In the genomic region with DNA sequence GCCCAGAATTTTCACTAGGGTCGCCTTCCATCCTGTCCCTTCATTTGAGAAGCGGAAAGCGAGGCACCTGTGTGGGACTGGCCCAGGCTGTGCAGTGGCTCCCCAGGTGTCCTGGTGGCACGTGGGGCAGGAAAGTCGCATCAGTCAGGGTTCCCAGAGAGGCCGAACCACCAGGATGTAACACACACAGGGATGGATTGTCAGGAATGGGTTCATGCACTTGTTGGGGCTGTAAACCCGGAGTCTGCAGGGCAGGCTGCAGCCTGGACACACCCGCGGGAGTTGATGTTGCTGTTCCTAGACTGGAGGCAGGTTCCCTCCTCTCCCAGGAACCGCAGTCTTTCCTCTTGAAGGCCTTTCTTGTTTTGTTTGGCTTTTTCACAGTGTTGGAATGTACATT, we compare ENCODE assay signal across 21 cellular contexts. TPM values are rescaled to one million over a fixed set of nuclear protein-coding genes. Genes with fewer than 3 reads are reported as not detected.
DNase-seq lines count a peak whose midpoint lies in the region; ATAC-seq and TF ChIP-seq lines count a peak whose summit lies in the region.
"Had no signal": no experiment of that assay in that cellular context is flagged by ENCODE, and none has a peak within 500 bp of the region (broad histone marks: within the 10 kb centered on the region; RNA-seq: fewer than 3 reads in every experiment).

No MANE protein-coding gene starts in this region.

- H3K36me3 Mint-ChIP-seq in osteocyte (ENCODE audit: unreplicated experiment) = no peaks in the 10 kb centered on the region
- no peaks in the 10 kb centered on the region for H3K36me3 Mint-ChIP-seq in activated naive CD8-positive, alpha-beta T cell treated with anti-CD3 and anti-CD28 coated beads for 36 hours
- H3K36me3 Mint-ChIP-seq: brain had no signal

- DNase-seq in GM03348 (ENCODE audit: low spot score) (peak; percentile 86), T1000 (lab: John Stamatoyannopoulos, UW) (peak; percentile 38), epithelial cell of esophagus (ENCODE audit: low read depth) (peak; percentile 27), osteocyte (ENCODE audit: extremely low spot score, unreplicated experiment) (no peak), T-helper 2 cell (no peak), DMS114 treated with DMSO at 0.1 percent for 48 hours (lab: John Stamatoyannopoulos, UW; ENCODE audit: unreplicated experiment) (no peak)
- DNase-seq in activated naive CD8-positive, alpha-beta T cell treated with anti-CD3 and anti-CD28 coated beads for 36 hours = no peak
- DNase-seq: activated naive CD4-positive, alpha-beta T cell treated with Interleukin-2 at 50 U/mL for 16 hours; dorsolateral prefrontal cortex; GDM1; islet precursor cell; mesendoderm; MM.1S; NCI-H1694 treated with DMSO at 0.1 percent for 48 hours; NCI-H446 treated with DMSO at 0.1 percent for 48 hours; nephron progenitor cell; NK-92 treated with Interleukin-12 subunit alpha and Interleukin-12 subunit beta, amount 100 ng/mL, for 24 hours; psoas muscle had no signal

- no peaks in the 10 kb centered on the region for H3K9me3 Mint-ChIP-seq in osteocyte (ENCODE audit: unreplicated experiment)
- H3K9me3 Mint-ChIP-seq in activated naive CD8-positive, alpha-beta T cell treated with anti-CD3 and anti-CD28 coated beads for 36 hours = no peaks in the 10 kb centered on the region
- H3K9me3 Mint-ChIP-seq: brain, nephron progenitor cell had no signal

- TF ChIP-seq CTCF in epithelial cell of esophagus (IDR thresholded peaks at IDR 0.05; ENCODE audit: insufficient read depth, low read depth, low read length, missing control alignments) = no peak
- no peak for TF ChIP-seq CTCF in osteocyte (IDR thresholded peaks at IDR 0.05)

- no peak overlapping the region for H3K4me3 Mint-ChIP-seq in osteocyte (ENCODE audit: unreplicated experiment)
- no peak overlapping the region for H3K4me3 Mint-ChIP-seq in activated naive CD8-positive, alpha-beta T cell treated with anti-CD3 and anti-CD28 coated beads for 36 hours
- H3K4me3 Mint-ChIP-seq: brain had no signal

- H3K4me3 ChIP-seq in epithelial cell of esophagus (ENCODE audit: low read length) = no peak overlapping the region
- H3K4me3 ChIP-seq: BLaER1, dorsolateral prefrontal cortex, psoas muscle had no signal

- no peaks in the 10 kb centered on the region for H3K27me3 Mint-ChIP-seq in osteocyte (ENCODE audit: unreplicated experiment)
- H3K27me3 Mint-ChIP-seq in activated naive CD8-positive, alpha-beta T cell treated with anti-CD3 and anti-CD28 coated beads for 36 hours = peaks cover 12% of the 10 kb centered on the region

- H3K27ac Mint-ChIP-seq in osteocyte (ENCODE audit: unreplicated experiment) = peak overlapping the region; percentile 62
- H3K27ac Mint-ChIP-seq in activated naive CD8-positive, alpha-beta T cell treated with anti-CD3 and anti-CD28 coated beads for 36 hours = no peak overlapping the region
- H3K27ac Mint-ChIP-seq: nephron progenitor cell had no signal

- peaks cover 23% of the 10 kb centered on the region for H3K4me1 Mint-ChIP-seq in osteocyte (ENCODE audit: unreplicated experiment)
- no peaks in the 10 kb centered on the region for H3K4me1 Mint-ChIP-seq in activated naive CD8-positive, alpha-beta T cell treated with anti-CD3 and anti-CD28 coated beads for 36 hours
- H3K4me1 Mint-ChIP-seq: brain had no signal

- no peak for ATAC-seq in GM21528 (IDR thresholded peaks at IDR 0.05; ENCODE audit: low FRiP score, unreplicated experiment)
- ATAC-seq: psoas muscle had no signal

RNA-seq across cellular contexts. Expression of gene RPTOR, which starts 30.7 kb away (rescaled TPM):
- 36.0 and 37.1 TPM in 2 replicates for total RNA-seq in osteocyte
- 10 to 100 TPM; 43.6 to 47.2 TPM for total RNA-seq in activated naive CD8-positive, alpha-beta T cell treated with anti-CD3 and anti-CD28 coated beads for 36 hours

RNA-seq across cellular contexts. Expression of gene NPTX1, which starts 37.5 kb away (rescaled TPM):
- total RNA-seq in osteocyte = 2.8 and 3.8 TPM in 2 replicates
- 1 to 10 TPM; 5.3 to 6.2 TPM for total RNA-seq in activated naive CD8-positive, alpha-beta T cell treated with anti-CD3 and anti-CD28 coated beads for 36 hours

Comparison
In these comparisons a context has a peak if more than half of its experiments do, and no peak if none do; other contexts are left out.
1. DNase-seq: peak in GM03348 (single experiment), T1000 (single experiment) and epithelial cell of esophagus (single experiment); none in osteocyte (single experiment), T-helper 2 cell (0 of 5), activated naive CD8-positive, alpha-beta T cell treated with anti-CD3 and anti-CD28 coated beads for 36 hours (single experiment) and DMS114 treated with DMSO at 0.1 percent for 48 hours (single experiment).